Comparison of ENCODE assay signal across 3 cellular contexts in genomic region chr12:72214163-72214562, GRCh38.
A peak's percentile ranks its signal among the peaks of the same experiment; 100 is the strongest.
TF ChIP-seq lines count a peak whose summit lies in the region.

No MANE protein-coding gene starts in this region.

TF ChIP-seq in GM23338, 12 proteins besides CTCF, POLR2A, EP300 and RAD21 (continues in another document):
- TF ChIP-seq EZH2phosphoT487 (IDR thresholded peaks at IDR 0.05; ENCODE audit: unreplicated experiment): no peak
- no peak for TF ChIP-seq REST (IDR thresholded peaks at IDR 0.05; ENCODE audit: unreplicated experiment)
- no peak for TF ChIP-seq NANOG (IDR thresholded peaks at IDR 0.05; ENCODE audit: borderline replicate concordance)
- TF ChIP-seq JUNB (IDR thresholded peaks at IDR 0.05; ENCODE audit: unreplicated experiment): no peak
- TF ChIP-seq STAT1 (IDR thresholded peaks at IDR 0.05; ENCODE audit: unreplicated experiment): no peak
- TF ChIP-seq ZNF114 (CRISPR knock-in tag; IDR thresholded peaks at IDR 0.05): no peak

TF ChIP-seq in IMR-90, 13 proteins besides CTCF, POLR2A, EP300 and RAD21:
- peak; percentile 95 for TF ChIP-seq CEBPB (IDR thresholded peaks at IDR 0.05; ENCODE audit: low read depth, low read length)
- TF ChIP-seq MAFK (IDR thresholded peaks at IDR 0.05; ENCODE audit: low read depth, low read length): no peak

TF ChIP-seq in WTC11, 78 proteins besides CTCF, POLR2A, EP300 and RAD21:
- no peak for TF ChIP-seq ATF2 (CRISPR knock-in tag; IDR thresholded peaks at IDR 0.05; ENCODE audit: borderline replicate concordance, low read depth)
- TF ChIP-seq PRDM15 (CRISPR knock-in tag; IDR thresholded peaks at IDR 0.05): no peak
- TF ChIP-seq SMAD3 (CRISPR knock-in tag; IDR thresholded peaks at IDR 0.05; ENCODE audit: borderline replicate concordance): no peak
- TF ChIP-seq ATF6 (CRISPR knock-in tag; IDR thresholded peaks at IDR 0.05): no peak
- TF ChIP-seq HMGXB4 (CRISPR knock-in tag; IDR thresholded peaks at IDR 0.05): no peak
TF ChIP-seq in WTC11: peak in this region for 0.
